ENCODE assay signal across 27 cellular contexts in genomic region chr14:92203116-92203515, GRCh38.
"Had no signal": no experiment of that assay in that cellular context is flagged by ENCODE, and none has a peak within 500 bp of the region (broad histone marks: within the 10 kb centered on the region; RNA-seq: fewer than 3 reads in every experiment).

No MANE protein-coding gene starts in this region.

- H3K27me3 ChIP-seq: right lobe of liver, sigmoid colon, thyroid gland, tibial nerve, upper lobe of left lung, vagina had no signal

- H3K27ac ChIP-seq: neutrophil, pancreas, psoas muscle, right lobe of liver, sigmoid colon, stomach, thoracic aorta, thyroid gland, tibial nerve, upper lobe of left lung, vagina had no signal

- H3K9me3 ChIP-seq: neutrophil, pancreas, psoas muscle, right lobe of liver, sigmoid colon, thoracic aorta, thyroid gland, tibial nerve, upper lobe of left lung, vagina had no signal

- H3K9me3 Mint-ChIP-seq: natural killer cell; stimulated activated naive B cell treated with anti-CD40 and anti-IgM and Interleukin-4, amounts not matched to agents 10 μg/mL and 1 μg/mL and 100 μg/mL, for 72 hours; stimulated activated naive CD8-positive, alpha-beta T cell treated with anti-CD3 and anti-CD28 coated beads, Interleukin-15, Interleukin-2, amounts not matched to agents 100 ng/mL and 50 ng/mL, for 24 hours had no signal

- DNase-seq: naive B cell; natural killer cell; nucleus accumbens; pancreas; psoas muscle; right cardiac atrium; right lobe of liver; sigmoid colon; small intestine; stimulated activated CD4-positive, alpha-beta T cell treated with anti-CD3 and anti-CD28 coated beads, Interleukin-15, amount 100 ng/mL, for 24 hours; stimulated activated CD4-positive, alpha-beta T cell treated with anti-CD3 and anti-CD28 coated beads, Interleukin-2, amount 100 ng/mL, for 24 hours; stimulated activated CD4-positive, alpha-beta T cell treated with anti-CD3 and anti-CD28 coated beads, Interleukin-2, amount 100 ng/mL, for 48 hours; stimulated activated CD4-positive, alpha-beta T cell treated with anti-CD3 and anti-CD28 coated beads, Interleukin-4, amount 100 ng/mL, for 24 hours; stimulated activated naive B cell treated with anti-CD40 and anti-IgM and Interleukin-4, amounts not matched to agents 10 μg/mL and 1 μg/mL and 100 μg/mL, for 72 hours; stimulated activated naive CD4-positive, alpha-beta T cell treated with Interleukin-2 at 50 U/mL for 16 hours; stomach; thyroid gland; trophoblast cell; upper lobe of left lung had no signal

- H3K36me3 ChIP-seq: neutrophil, pancreas, right lobe of liver, sigmoid colon, stomach, thoracic aorta, thyroid gland, tibial nerve, upper lobe of left lung, vagina had no signal

- H3K4me3 Mint-ChIP-seq: naive B cell; natural killer cell; nephron; stimulated activated effector memory CD8-positive, alpha-beta T cell treated with anti-CD3 and anti-CD28 coated beads, Interleukin-12 subunit alpha, Interleukin-12 subunit beta, amount 100 ng/mL, for 72 hours; stimulated activated naive B cell treated with anti-CD40 and anti-IgM and Interleukin-4, amounts not matched to agents 10 μg/mL and 1 μg/mL and 100 μg/mL, for 72 hours; stimulated activated naive CD8-positive, alpha-beta T cell treated with anti-CD3 and anti-CD28 coated beads, Interleukin-15, Interleukin-2, amounts not matched to agents 100 ng/mL and 50 ng/mL, for 24 hours had no signal

- H3K4me1 ChIP-seq: pancreas, psoas muscle, right lobe of liver, sigmoid colon, stomach, thyroid gland, tibial nerve, upper lobe of left lung, vagina had no signal

- H3K36me3 Mint-ChIP-seq: naive B cell; natural killer cell; stimulated activated effector memory CD8-positive, alpha-beta T cell treated with anti-CD3 and anti-CD28 coated beads, Interleukin-12 subunit alpha, Interleukin-12 subunit beta, amount 100 ng/mL, for 72 hours; stimulated activated naive B cell treated with anti-CD40 and anti-IgM and Interleukin-4, amounts not matched to agents 10 μg/mL and 1 μg/mL and 100 μg/mL, for 72 hours had no signal

- H3K4me3 ChIP-seq: pancreas, psoas muscle, right lobe of liver, sigmoid colon, stomach, thoracic aorta, thyroid gland, tibial nerve, upper lobe of left lung, vagina had no signal

- H3K27ac Mint-ChIP-seq: natural killer cell; nephron; progenitor cell of endocrine pancreas; stimulated activated effector memory CD8-positive, alpha-beta T cell treated with anti-CD3 and anti-CD28 coated beads, Interleukin-12 subunit alpha, Interleukin-12 subunit beta, amount 100 ng/mL, for 72 hours; stimulated activated naive B cell treated with anti-CD40 and anti-IgM and Interleukin-4, amounts not matched to agents 10 μg/mL and 1 μg/mL and 100 μg/mL, for 72 hours; stimulated activated naive CD8-positive, alpha-beta T cell treated with anti-CD3 and anti-CD28 coated beads, Interleukin-15, Interleukin-2, amounts not matched to agents 100 ng/mL and 50 ng/mL, for 24 hours had no signal

- ATAC-seq: natural killer cell; pancreas; psoas muscle; right cardiac atrium; right lobe of liver; stimulated activated effector memory CD8-positive, alpha-beta T cell treated with anti-CD3 and anti-CD28 coated beads, Interleukin-12 subunit alpha, Interleukin-12 subunit beta, amount 100 ng/mL, for 72 hours; stimulated activated naive B cell treated with anti-CD40 and anti-IgM and Interleukin-4, amounts not matched to agents 10 μg/mL and 1 μg/mL and 100 μg/mL, for 72 hours had no signal

- H3K4me1 Mint-ChIP-seq: naive B cell; natural killer cell; nephron; stimulated activated effector memory CD8-positive, alpha-beta T cell treated with anti-CD3 and anti-CD28 coated beads, Interleukin-12 subunit alpha, Interleukin-12 subunit beta, amount 100 ng/mL, for 72 hours; stimulated activated naive B cell treated with anti-CD40 and anti-IgM and Interleukin-4, amounts not matched to agents 10 μg/mL and 1 μg/mL and 100 μg/mL, for 72 hours had no signal
